15 cellular contexts compared by ENCODE assay signal in the genomic region with DNA sequence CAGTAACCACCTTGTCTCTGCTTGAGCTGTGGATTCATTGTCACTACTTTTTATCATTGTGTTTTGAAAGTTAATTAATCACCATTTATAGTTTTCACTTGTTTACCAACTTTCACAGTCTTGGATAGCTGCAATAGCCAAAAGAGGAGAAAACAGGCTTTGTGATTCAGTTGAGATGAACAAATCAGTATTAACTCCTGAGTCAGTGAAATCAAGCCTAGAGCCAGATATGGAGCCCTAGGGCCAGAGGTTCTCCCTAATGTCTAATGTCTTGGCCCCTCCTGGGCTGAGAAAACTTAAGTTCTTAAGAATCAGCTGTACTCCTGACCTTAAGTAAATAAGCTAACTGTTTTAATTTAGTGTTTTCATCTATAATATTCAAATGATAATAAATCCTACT.
"Had no signal": no experiment of that assay in that cellular context is flagged by ENCODE, and none has a peak within 500 bp of the region (broad histone marks: within the 10 kb centered on the region; RNA-seq: fewer than 3 reads in every experiment).

No MANE protein-coding gene starts in this region.

- H3K27ac Mint-ChIP-seq: activated CD4-positive, alpha-beta T cell treated with anti-CD3 and anti-CD28 coated beads, Interleukin-2, amount 10 ng/mL, durations not matched to agents 7 days and 5 days; activated T-helper 2 cell treated with anti-CD3 and anti-CD28 coated beads, Interferon-gamma antibody, Interleukin-2, Interleukin-4, amounts not matched to agents 10 μg/mL and 5 μg/mL and 100 μg/mL, durations not matched to agents 14 hours and 24 hours and 36 hours; T-cell had no signal

- H3K4me3 Mint-ChIP-seq: activated CD4-positive, alpha-beta T cell treated with anti-CD3 and anti-CD28 coated beads, Interleukin-2, amount 10 ng/mL, durations not matched to agents 7 days and 5 days; T-cell had no signal

- H3K36me3 Mint-ChIP-seq: T-cell had no signal

- H3K4me1 Mint-ChIP-seq: activated CD4-positive, alpha-beta T cell treated with anti-CD3 and anti-CD28 coated beads, Interleukin-2, amount 10 ng/mL, durations not matched to agents 7 days and 5 days; T-cell had no signal

- H3K9me3 Mint-ChIP-seq: activated CD4-positive, alpha-beta T cell treated with anti-CD3 and anti-CD28 coated beads, Interleukin-2, amount 10 ng/mL, durations not matched to agents 7 days and 5 days; activated T-helper 2 cell treated with anti-CD3 and anti-CD28 coated beads, Interferon-gamma antibody, Interleukin-2, Interleukin-4, amounts not matched to agents 10 μg/mL and 5 μg/mL and 100 μg/mL, durations not matched to agents 14 hours and 24 hours and 36 hours; T-cell had no signal

- H3K9me3 ChIP-seq: colonic mucosa, prostate gland, right lobe of liver, thyroid gland had no signal

- H3K27me3 Mint-ChIP-seq: activated CD4-positive, alpha-beta T cell treated with anti-CD3 and anti-CD28 coated beads, Interleukin-2, amount 10 ng/mL, durations not matched to agents 7 days and 5 days; T-cell had no signal

- ATAC-seq: right lobe of liver; stimulated activated naive CD8-positive, alpha-beta T cell treated with anti-CD3 and anti-CD28 coated beads, Interleukin-15, Interleukin-2, amounts not matched to agents 100 U/mL and 50 U/mL, for 24 hours; T-cell had no signal

- DNase-seq: activated CD4-positive, alpha-beta T cell treated with anti-CD3 and anti-CD28 coated beads, Interleukin-2, amount 10 ng/mL, durations not matched to agents 7 days and 5 days; activated CD4-positive, CD25-positive, alpha-beta regulatory T cell; activated naive CD4-positive, alpha-beta T cell treated with anti-CD3 and anti-CD28 coated beads, Interleukin-2, amount 50 U/mL, for 16 hours; activated T-cell treated with anti-CD3 and anti-CD28 coated beads for 4 hours; colonic mucosa; effector CD4-positive, alpha-beta T cell; right lobe of liver; stimulated activated CD4-positive, alpha-beta T cell treated with anti-CD3 and anti-CD28 coated beads, Interleukin-12 subunit alpha, Interleukin-12 subunit beta, amount 100 ng/mL, for 4 hours; stimulated activated CD4-positive, alpha-beta T cell treated with anti-CD3 and anti-CD28 coated beads, Interleukin-2, amount 100 ng/mL, for 48 hours; stimulated activated CD8-positive, alpha-beta memory T cell treated with anti-CD3 and anti-CD28 coated beads, Interleukin-4, amount 100 ng/mL, for 48 hours; stimulated activated naive CD8-positive, alpha-beta T cell treated with anti-CD3 and anti-CD28 coated beads, Interleukin-15, Interleukin-2, amounts not matched to agents 100 U/mL and 50 U/mL, for 24 hours; T-cell; thyroid gland had no signal
